9 cellular contexts compared by ENCODE assay signal in genomic region chr16:85947511-85948509, GRCh38. TPM values are rescaled to one million over a fixed set of nuclear protein-coding genes. Genes with fewer than 3 reads are reported as not detected.
DNase-seq lines count a peak whose midpoint lies in the region; ATAC-seq and TF ChIP-seq lines count a peak whose summit lies in the region.
"Had no signal": no experiment of that assay in that cellular context is flagged by ENCODE, and none has a peak within 500 bp of the region (broad histone marks: within the 10 kb centered on the region; RNA-seq: fewer than 3 reads in every experiment).

No MANE protein-coding gene starts in this region.

- no peak overlapping the region for H3K27ac ChIP-seq in duodenal mucosa (ENCODE audit: low read depth, low read length)
- H3K27ac ChIP-seq: parathyroid adenoma had no signal

- H3K9me3 Mint-ChIP-seq in type B pancreatic cell: no peaks in the 10 kb centered on the region

- peak; percentile 81 for DNase-seq in MV-4-11 (lab: John Stamatoyannopoulos, UW)
- no peak for DNase-seq in type B pancreatic cell (ENCODE audit: extremely low spot score, unreplicated experiment)
- DNase-seq in C1 segment of cervical spinal cord (lab: John Stamatoyannopoulos, UW): no peak
- no peak for DNase-seq in AG20443 (ENCODE audit: low spot score)
- no peak for DNase-seq in HuH-7.5 (ENCODE audit: low spot score)

- peak; percentile 68 for ATAC-seq in GM21528 (IDR thresholded peaks at IDR 0.05; ENCODE audit: low FRiP score, unreplicated experiment)

- no peaks in the 10 kb centered on the region for H3K36me3 Mint-ChIP-seq in type B pancreatic cell

- H3K4me3 ChIP-seq in GM08714 (ENCODE audit: low read length) (peak overlapping the region; percentile 21; the same call in 1 of the 2 replicates), duodenal mucosa (ENCODE audit: low read depth in 1 of 2, low read length in 2 of 2) (peak overlapping the region; percentile 65 to 66)

- no peak overlapping the region for H3K4me3 Mint-ChIP-seq in type B pancreatic cell

- peaks cover 3% of the 10 kb centered on the region for H3K4me1 Mint-ChIP-seq in type B pancreatic cell (ENCODE audit: unreplicated experiment)

- peak overlapping the region; percentile 11 to 55 for H3K9ac ChIP-seq in duodenal mucosa (ENCODE audit: low read depth in 1 of 2, low read length in 2 of 2)
- H3K9ac ChIP-seq: parathyroid adenoma had no signal

- TF ChIP-seq CTCF in type B pancreatic cell (conservative IDR thresholded peaks at IDR 0.05): no peak

- no peaks in the 10 kb centered on the region for H3K9me3 ChIP-seq in duodenal mucosa (ENCODE audit: control insufficient read depth in 1 of 2, low read length in 2 of 2)

- H3K4me1 ChIP-seq in duodenal mucosa (ENCODE audit: control insufficient read depth in 1 of 2, insufficient read depth in 2 of 2, low read length in 2 of 2): peaks cover 14% of the 10 kb centered on the region in 2 donors
- H3K4me1 ChIP-seq: parathyroid adenoma had no signal

- H3K27ac Mint-ChIP-seq in type B pancreatic cell: no peak overlapping the region

- no peaks in the 10 kb centered on the region for H3K36me3 ChIP-seq in duodenal mucosa (ENCODE audit: control insufficient read depth in 1 of 2, insufficient read depth in 2 of 2, low read length in 2 of 2)

- H3K27me3 ChIP-seq in duodenal mucosa (ENCODE audit: control insufficient read depth in 1 of 2, insufficient read depth in 2 of 2, low read length in 2 of 2): peaks cover 0 to 9% of the 10 kb centered on the region in 2 donors

- peaks cover 55% of the 10 kb centered on the region for H3K27me3 Mint-ChIP-seq in type B pancreatic cell

RNA-seq across cellular contexts. Expression of gene IRF8, which starts 48.8 kb away (rescaled TPM):
- total RNA-seq in type B pancreatic cell (ENCODE audit: low replicate concordance): 12.6 and 21.0 TPM in 2 replicates
